ENCODE assay signal across 8 cellular contexts in genomic region chr1:205598841-205599666, GRCh38. TPM values are rescaled to one million over a fixed set of nuclear protein-coding genes. Genes with fewer than 3 reads are reported as not detected.
DNase-seq lines count a peak whose midpoint lies in the region; ATAC-seq and TF ChIP-seq lines count a peak whose summit lies in the region.

No MANE protein-coding gene starts in this region.

- no peak for TF ChIP-seq POLR2A in right lobe of liver (IDR thresholded peaks at IDR 0.05)
- TF ChIP-seq POLR2A in suprapubic skin (IDR thresholded peaks at IDR 0.05) = no peak

- ATAC-seq in right lobe of liver (peak; percentile 68 to 86 (median 81)), HG03108 (IDR thresholded peaks at IDR 0.05; ENCODE audit: unreplicated experiment) (no peak), HG03280 (IDR thresholded peaks at IDR 0.05; ENCODE audit: unreplicated experiment) (no peak)

- H3K27me3 ChIP-seq in right lobe of liver (no peaks in the 10 kb centered on the region), suprapubic skin (no peaks in the 10 kb centered on the region)

- CTCF ChIA-PET in RWPE1 (lab: Yijun Ruan, JAX) = interaction anchor here (1.1 to 5.2 kb wide), 2 partner anchors 59 to 245 kb away, joined by 3 to 21 read pairs; no protein-coding TSS in a partner anchor

- H3K4me3 ChIP-seq in right lobe of liver (no peak overlapping the region), suprapubic skin (no peak overlapping the region)

- POLR2A ChIA-PET in RWPE1 (lab: Yijun Ruan, JAX; ENCODE audit: low non-redundant PET) = no interaction called here

- intact Hi-C loops in right lobe of liver (cut with DNase I) = no loop called here

- TF ChIP-seq CTCF in RWPE1 (conservative IDR thresholded peaks at IDR 0.05; ENCODE audit: low read depth) = no peak
- TF ChIP-seq CTCF in right lobe of liver (IDR thresholded peaks at IDR 0.05) = no peak
- TF ChIP-seq CTCF in suprapubic skin (IDR thresholded peaks at IDR 0.05) = no peak
- no peak for TF ChIP-seq CTCF in GM10266 (IDR thresholded peaks at IDR 0.05; ENCODE audit: control insufficient read depth, insufficient read depth, low read depth, missing control alignments)

- no peak for TF ChIP-seq EP300 in suprapubic skin (IDR thresholded peaks at IDR 0.05)

- H3K9me3 ChIP-seq in right lobe of liver (no peaks in the 10 kb centered on the region), suprapubic skin (no peaks in the 10 kb centered on the region)

- DNase-seq in RWPE1 (ENCODE audit: low spot score) = no peak
- DNase-seq in dedifferentiated amniotic fluid mesenchymal stem cell (ENCODE audit: extremely low spot score) = peak; percentile 70
- DNase-seq in right lobe of liver = peak in 2 of 3 donors; percentile 61
- DNase-seq in suprapubic skin (ENCODE audit: low spot score in 2 of 2) = peak in 1 of 2 donors; percentile 42
- DNase-seq in GM10266 (ENCODE audit: extremely low spot score) = no peak
- DNase-seq in NCI-H1436 treated with DMSO at 0.1 percent for 48 hours (lab: John Stamatoyannopoulos, UW) = no peak

- WGBS in right lobe of liver (ENCODE audit: insufficient coverage, low coverage, low lambda C conversion rate, missing lambda C conversion rate) = 68% methylated on average over 12 of the region's 18 CpGs
- WGBS in suprapubic skin = 44% methylated on average over 18 of the region's 18 CpGs

- H3K4me1 ChIP-seq in right lobe of liver (peaks cover 0 to 19% (median 8%) of the 10 kb centered on the region in 4 donors), suprapubic skin (peaks cover 37% of the 10 kb centered on the region)

- H3K36me3 ChIP-seq in right lobe of liver (no peaks in the 10 kb centered on the region), suprapubic skin (peaks cover 14% of the 10 kb centered on the region)

- H3K27ac ChIP-seq in RWPE1 (peak overlapping the region; percentile 66), right lobe of liver (peak overlapping the region in 2 of 3 donors; percentile 33 to 52), suprapubic skin (peak overlapping the region; percentile 63)

RNA-seq across cellular contexts. Expression of gene ELK4, which starts 32.8 kb away (rescaled TPM):
- total RNA-seq in right lobe of liver (10 to 100 TPM; 15.1 to 39.2 (median 26.9) TPM), suprapubic skin (10 to 100 TPM; 30.9 to 52.6 (median 43.8) TPM)

Comparison
In these comparisons a context has a peak if more than half of its experiments do, and no peak if none do; other contexts are left out.
1. DNase-seq: peak in dedifferentiated amniotic fluid mesenchymal stem cell (single experiment) and right lobe of liver (2 of 3); none in RWPE1 (single experiment), GM10266 (single experiment) and NCI-H1436 treated with DMSO at 0.1 percent for 48 hours (single experiment).
2. ATAC-seq: peak in right lobe of liver (4 of 4); none in HG03108 (single experiment) and HG03280 (single experiment).
3. Peak in every context shown above with its lines, with median percentiles within 50 percentile points of each other: H3K27ac ChIP-seq.